In genomic region chr18:21342372-21342771, GRCh38 we compare ENCODE assay signal across 19 cellular contexts.
DNase-seq lines count a peak whose midpoint lies in the region; ATAC-seq and TF ChIP-seq lines count a peak whose summit lies in the region.
"Had no signal": no experiment of that assay in that cellular context is flagged by ENCODE, and none has a peak within 500 bp of the region (broad histone marks: within the 10 kb centered on the region; RNA-seq: fewer than 3 reads in every experiment).

No MANE protein-coding gene starts in this region.

- no peak overlapping the region for H4K91ac ChIP-seq in neuronal stem cell (ENCODE audit: low read depth, low read length, poor library complexity)

- no peaks in the 10 kb centered on the region for H3K9me3 Mint-ChIP-seq in endothelial cell (ENCODE audit: unreplicated experiment)
- H3K9me3 Mint-ChIP-seq: CD4-positive, CD25-positive, alpha-beta regulatory T cell had no signal

- H3K4me2 ChIP-seq in neuronal stem cell (ENCODE audit: insufficient read depth, low read length, poor library complexity, severe bottlenecking) = no peak overlapping the region

- DNase-seq in H7 = peak; percentile 58
- DNase-seq in NT2/D1 (ENCODE audit: low read depth, low spot score) = peak; percentile 48
- DNase-seq in endothelial cell (ENCODE audit: low spot score) = no peak
- peak; percentile 76 for DNase-seq in neuronal stem cell (ENCODE audit: low spot score)
- no peak for DNase-seq in breast epithelium (ENCODE audit: low spot score in 2 of 2)
- DNase-seq: BE2C; CD4-positive, CD25-positive, alpha-beta regulatory T cell; COR-L47; DMS153; GF-D8; GOT3; NCI-H1092 treated with DMSO at 0.1 percent for 48 hours; NCI-H146; NCI-H2029 treated with DMSO at 0.1 percent for 48 hours; NCI-H2171; NCI-H446; SIG-M5 had no signal

- no peaks in the 10 kb centered on the region for H3K4me1 ChIP-seq in NT2/D1 (ENCODE audit: insufficient read depth, insufficient read length)
- H3K4me1 ChIP-seq in neuronal stem cell (ENCODE audit: control insufficient read depth in 2 of 2, insufficient read depth in 1 of 2, low read depth in 1 of 2, low read length in 2 of 2) = peaks cover 8 to 28% of the 10 kb centered on the region in 2 donors
- no peaks in the 10 kb centered on the region for H3K4me1 ChIP-seq in breast epithelium
- H3K4me1 ChIP-seq: BE2C had no signal

- WGBS in neuronal stem cell (ENCODE audit: extremely low coverage in 2 of 2, insufficient read length in 2 of 2, insufficient replicate concordance in 1 of 2), 2 donors = no CpG with 5 or more reads among the region's 1 CpG

- H3K9ac ChIP-seq in NT2/D1 (ENCODE audit: insufficient read length, low read depth) (no peak overlapping the region), neuronal stem cell (ENCODE audit: low read depth, low read length, poor library complexity) (no peak overlapping the region)

- no peak overlapping the region for H2BK12ac ChIP-seq in neuronal stem cell (ENCODE audit: low read length)

- H4K8ac ChIP-seq in neuronal stem cell (ENCODE audit: low read depth, low read length) = no peak overlapping the region

- no peak overlapping the region for H3K23ac ChIP-seq in neuronal stem cell (ENCODE audit: low read depth, low read length, poor library complexity)

- no peak overlapping the region for H2BK5ac ChIP-seq in neuronal stem cell (ENCODE audit: low read length)

- no peak for TF ChIP-seq POLR2A in breast epithelium (IDR thresholded peaks at IDR 0.05)

- H3K27me3 ChIP-seq in H7 (ENCODE audit: control insufficient read depth, insufficient read depth, low read length) (peaks cover 2% of the 10 kb centered on the region; the same call in 1 of the 2 replicates), NT2/D1 (ENCODE audit: insufficient read depth, insufficient read length) (no peaks in the 10 kb centered on the region), neuronal stem cell (ENCODE audit: control insufficient read depth in 3 of 3, insufficient read depth in 3 of 3, low read depth in 1 of 3, low read length in 3 of 3) (no peaks in the 10 kb centered on the region), breast epithelium (no peaks in the 10 kb centered on the region)
- H3K27me3 ChIP-seq: BE2C had no signal

- H3K27ac ChIP-seq in neuronal stem cell (replicated peaks; ENCODE audit: low read length) (peak overlapping the region; percentile 46), breast epithelium (no peak overlapping the region)

- no peak overlapping the region for H3K4ac ChIP-seq in neuronal stem cell (ENCODE audit: low read length)

- intact Hi-C loops in breast epithelium (cut with DNase I; ENCODE audit: low total_unique reads) = no loop called here

- no peak overlapping the region for H3K14ac ChIP-seq in neuronal stem cell (ENCODE audit: low read length)

- H3K27me3 Mint-ChIP-seq in endothelial cell (ENCODE audit: unreplicated experiment) = peaks cover 12% of the 10 kb centered on the region
- H3K27me3 Mint-ChIP-seq: CD4-positive, CD25-positive, alpha-beta regulatory T cell had no signal

- H2AK5ac ChIP-seq in neuronal stem cell (ENCODE audit: low read depth, low read length) = no peak overlapping the region

- peaks cover 11% of the 10 kb centered on the region for H3K36me3 Mint-ChIP-seq in endothelial cell (ENCODE audit: low read depth, unreplicated experiment)
- H3K36me3 Mint-ChIP-seq: CD4-positive, CD25-positive, alpha-beta regulatory T cell had no signal

- no peak overlapping the region for H2BK120ac ChIP-seq in neuronal stem cell (ENCODE audit: low read depth, low read length)

- H3K9me3 ChIP-seq in NT2/D1 (ENCODE audit: insufficient read depth, low read length) = no peaks in the 10 kb centered on the region
- peaks cover under 1 to 13% of the 10 kb centered on the region in 2 donors for H3K9me3 ChIP-seq in neuronal stem cell (replicated peaks in 1 of 2; ENCODE audit: control insufficient read depth in 2 of 2, insufficient read depth in 1 of 2, low read depth in 1 of 2, low read length in 2 of 2)
- H3K9me3 ChIP-seq in breast epithelium = no peaks in the 10 kb centered on the region
- H3K9me3 ChIP-seq: BE2C had no signal

- H3K18ac ChIP-seq in neuronal stem cell (ENCODE audit: low read length) = no peak overlapping the region

- H3K36me3 ChIP-seq in H7 (replicated peaks; ENCODE audit: control insufficient read depth, insufficient read depth, low read length) (no peaks in the 10 kb centered on the region), NT2/D1 (ENCODE audit: insufficient read depth, insufficient read length, low read length) (no peaks in the 10 kb centered on the region), neuronal stem cell (replicated peaks in 1 of 2; ENCODE audit: control insufficient read depth in 2 of 2, insufficient read depth in 2 of 2, low read length in 2 of 2) (peaks cover 2 to 32% of the 10 kb centered on the region in 2 donors), breast epithelium (no peaks in the 10 kb centered on the region)
- H3K36me3 ChIP-seq: BE2C had no signal

- ATAC-seq in HG03108 (IDR thresholded peaks at IDR 0.05; ENCODE audit: unreplicated experiment) = no peak
- no peak for ATAC-seq in GM18909 (IDR thresholded peaks at IDR 0.05; ENCODE audit: poor library complexity, unreplicated experiment)

- TF ChIP-seq CTCF in endothelial cell (IDR thresholded peaks at IDR 0.05; ENCODE audit: unreplicated experiment) (no peak), breast epithelium (IDR thresholded peaks at IDR 0.05) (no peak)

- no peaks in the 10 kb centered on the region for H3K79me1 ChIP-seq in neuronal stem cell (ENCODE audit: low read depth, low read length)

- H2AFZ ChIP-seq in neuronal stem cell (ENCODE audit: low read length) = no peak overlapping the region

- no peak overlapping the region for H3K4me3 ChIP-seq in H7 (ENCODE audit: insufficient read depth, low read depth, low read length)
- H3K4me3 ChIP-seq in NT2/D1 (ENCODE audit: insufficient read length, low read depth) = no peak overlapping the region
- no peak overlapping the region for H3K4me3 ChIP-seq in neuronal stem cell (ENCODE audit: low read length in 2 of 2)
- no peak overlapping the region for H3K4me3 ChIP-seq in breast epithelium

- H3K4me3 Mint-ChIP-seq in endothelial cell (ENCODE audit: unreplicated experiment) = no peak overlapping the region
- H3K4me3 Mint-ChIP-seq: CD4-positive, CD25-positive, alpha-beta regulatory T cell had no signal

- H3K4me1 Mint-ChIP-seq in endothelial cell (ENCODE audit: unreplicated experiment) = peaks cover 28% of the 10 kb centered on the region
- H3K4me1 Mint-ChIP-seq: CD4-positive, CD25-positive, alpha-beta regulatory T cell had no signal

- peak overlapping the region; percentile 26 for H3K27ac Mint-ChIP-seq in endothelial cell (ENCODE audit: unreplicated experiment)
- H3K27ac Mint-ChIP-seq: CD4-positive, CD25-positive, alpha-beta regulatory T cell had no signal

- no peak overlapping the region for H2BK15ac ChIP-seq in neuronal stem cell (ENCODE audit: low read length)

Comparison
In these comparisons a context has a peak if more than half of its experiments do, and no peak if none do; other contexts are left out.
1. DNase-seq: peak in H7 (single experiment), NT2/D1 (single experiment) and neuronal stem cell (single experiment); none in endothelial cell (single experiment) and breast epithelium (0 of 2).